ENCODE assay signal across 12 cellular contexts in the genomic region with DNA sequence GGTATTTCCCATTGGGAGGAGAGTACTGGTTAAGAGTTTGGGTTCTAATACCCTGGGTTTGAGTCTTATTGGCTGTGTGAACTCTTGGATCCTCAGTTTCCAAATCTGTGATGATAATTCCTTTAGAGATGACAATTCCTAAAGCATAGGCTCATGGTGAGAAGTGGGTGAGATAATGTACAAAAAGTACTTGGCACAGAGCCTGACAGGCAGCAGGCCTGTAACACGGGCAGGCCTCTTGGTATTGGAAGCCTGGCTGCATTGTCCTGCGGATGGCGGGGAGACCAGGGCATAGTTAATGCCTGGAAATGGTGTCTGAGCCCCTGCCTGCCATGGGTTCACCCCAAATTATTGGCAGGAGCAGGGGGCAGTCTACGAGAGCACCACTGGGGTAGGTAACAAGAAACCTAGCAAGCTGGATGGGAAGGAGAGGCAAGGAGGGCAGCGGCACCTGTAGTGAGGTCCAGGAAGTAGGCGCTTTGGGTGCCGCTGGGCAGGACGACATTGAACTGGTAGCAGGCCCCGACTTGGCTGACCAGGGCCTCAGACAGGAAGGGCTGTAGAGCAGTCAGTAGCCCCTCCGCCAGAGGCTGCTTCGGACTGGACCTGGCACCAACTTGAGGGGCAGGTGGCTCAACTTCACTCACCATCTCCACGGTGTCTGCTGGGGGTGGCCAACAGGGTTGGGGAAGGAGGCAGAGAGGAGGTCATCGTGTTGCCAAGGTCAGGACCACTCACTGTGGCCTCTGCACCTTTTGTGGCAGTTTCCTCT. TPM values are rescaled to one million over a fixed set of nuclear protein-coding genes. Genes with fewer than 3 reads are reported as not detected.
DNase-seq lines count a peak whose midpoint lies in the region; ATAC-seq lines count a peak whose summit lies in the region.
"Had no signal": no experiment of that assay in that cellular context is flagged by ENCODE, and none has a peak within 500 bp of the region (broad histone marks: within the 10 kb centered on the region; RNA-seq: fewer than 3 reads in every experiment).

No MANE protein-coding gene starts in this region.

- H3K4me1 Mint-ChIP-seq in activated CD4-positive, alpha-beta T cell treated with anti-CD3 and anti-CD28 coated beads for 36 hours, result peaks cover 25% of the 10 kb centered on the region
- peaks cover 46% of the 10 kb centered on the region for H3K4me1 Mint-ChIP-seq in memory B cell

- H3K27ac ChIP-seq in temporal lobe (ENCODE audit: low read depth, low read length), result peak overlapping the region; percentile 48
- H3K27ac ChIP-seq: SJCRH30 had no signal

- no peaks in the 10 kb centered on the region for H3K9me3 Mint-ChIP-seq in activated CD4-positive, alpha-beta T cell treated with anti-CD3 and anti-CD28 coated beads for 36 hours (ENCODE audit: low read depth)
- H3K9me3 Mint-ChIP-seq in memory B cell, result no peaks in the 10 kb centered on the region
- H3K9me3 Mint-ChIP-seq: activated CD4-positive, alpha-beta memory T cell treated with anti-CD3 and anti-CD28 coated beads, Interleukin-2, amount 10 ng/mL, durations not matched to agents 7 days and 5 days had no signal

- CTCF ChIA-PET in activated CD4-positive, alpha-beta T cell treated with anti-CD3 and anti-CD28 coated beads for 36 hours (lab: Charles Lee), result interaction anchor here (6.3 kb wide), 1 partner anchor 12 kb away, joined by 57 read pairs; no protein-coding TSS in a partner anchor

- no peak for DNase-seq in activated CD4-positive, alpha-beta T cell treated with anti-CD3 and anti-CD28 coated beads for 36 hours
- no peak for DNase-seq in activated CD4-positive, alpha-beta T cell treated with anti-CD3 and anti-CD28 coated beads for 48 hours
- DNase-seq in amniotic epithelial cell (ENCODE audit: low read depth), result peak; percentile 55
- no peak for DNase-seq in memory B cell (ENCODE audit: low spot score in 2 of 2)
- DNase-seq in GDM1 (lab: John Stamatoyannopoulos, UW), result no peak
- no peak for DNase-seq in kidney glomerular epithelial cell (lab: John Stamatoyannopoulos, UW)
- DNase-seq in NCI-H524 treated with DMSO at 0.1 percent for 48 hours (lab: John Stamatoyannopoulos, UW), result no peak
- DNase-seq: activated CD4-positive, alpha-beta memory T cell treated with anti-CD3 and anti-CD28 coated beads, Interleukin-2, amount 10 ng/mL, durations not matched to agents 7 days and 5 days; NCI-H2227 treated with DMSO at 0.1 percent for 48 hours had no signal

- peak overlapping the region; percentile 45 for H3K27ac Mint-ChIP-seq in activated CD4-positive, alpha-beta T cell treated with anti-CD3 and anti-CD28 coated beads for 36 hours
- H3K27ac Mint-ChIP-seq in memory B cell, result peak overlapping the region; percentile 88
- H3K27ac Mint-ChIP-seq: activated CD4-positive, alpha-beta memory T cell treated with anti-CD3 and anti-CD28 coated beads, Interleukin-2, amount 10 ng/mL, durations not matched to agents 7 days and 5 days had no signal

- no peak for ATAC-seq in activated CD4-positive, alpha-beta T cell treated with anti-CD3 and anti-CD28 coated beads for 36 hours
- no peak for ATAC-seq in memory B cell (ENCODE audit: low read depth)
- ATAC-seq: K562 had no signal

- intact Hi-C loops in activated CD4-positive, alpha-beta T cell treated with anti-CD3 and anti-CD28 coated beads for 36 hours (cut with DNase I, micrococcal nuclease), result no loop called here

- H3K4me3 Mint-ChIP-seq in activated CD4-positive, alpha-beta T cell treated with anti-CD3 and anti-CD28 coated beads for 36 hours, result no peak overlapping the region
- peak overlapping the region; percentile 18 for H3K4me3 Mint-ChIP-seq in memory B cell
- H3K4me3 Mint-ChIP-seq: activated CD4-positive, alpha-beta memory T cell treated with anti-CD3 and anti-CD28 coated beads, Interleukin-2, amount 10 ng/mL, durations not matched to agents 7 days and 5 days had no signal

- no peaks in the 10 kb centered on the region for H3K27me3 Mint-ChIP-seq in activated CD4-positive, alpha-beta T cell treated with anti-CD3 and anti-CD28 coated beads for 36 hours
- H3K27me3 Mint-ChIP-seq in memory B cell, result no peaks in the 10 kb centered on the region
- H3K27me3 Mint-ChIP-seq: activated CD4-positive, alpha-beta memory T cell treated with anti-CD3 and anti-CD28 coated beads, Interleukin-2, amount 10 ng/mL, durations not matched to agents 7 days and 5 days had no signal

- H3K36me3 Mint-ChIP-seq in activated CD4-positive, alpha-beta T cell treated with anti-CD3 and anti-CD28 coated beads for 36 hours (ENCODE audit: low read depth), result peaks cover 8% of the 10 kb centered on the region
- H3K36me3 Mint-ChIP-seq in memory B cell, result peaks cover 10% of the 10 kb centered on the region

- POLR2A ChIA-PET in activated CD4-positive, alpha-beta T cell treated with anti-CD3 and anti-CD28 coated beads for 36 hours (lab: Charles Lee), result no interaction called here

RNA-seq across cellular contexts. Expression of gene STOML1, which starts 7.7 kb away (rescaled TPM):
- 1 to 10 TPM; 6.3 to 7.1 TPM for total RNA-seq in activated CD4-positive, alpha-beta T cell treated with anti-CD3 and anti-CD28 coated beads for 36 hours
- total RNA-seq in temporal lobe, result 30.2 TPM

RNA-seq across cellular contexts. Expression of gene PML, which starts 10.1 kb away (rescaled TPM):
- total RNA-seq in activated CD4-positive, alpha-beta T cell treated with anti-CD3 and anti-CD28 coated beads for 36 hours, result 10 to 100 TPM; 72.6 to 75.4 TPM
- total RNA-seq in temporal lobe, result 14.0 TPM

RNA-seq across cellular contexts. Expression of gene LOXL1, which starts 58.1 kb away (rescaled TPM):
- total RNA-seq in activated CD4-positive, alpha-beta T cell treated with anti-CD3 and anti-CD28 coated beads for 36 hours, result 1 to 10 TPM; 1.9 to 2.5 TPM
- 3.0 TPM for total RNA-seq in temporal lobe
